Comparison of ENCODE assay signal across 10 cellular contexts in the genomic region with DNA sequence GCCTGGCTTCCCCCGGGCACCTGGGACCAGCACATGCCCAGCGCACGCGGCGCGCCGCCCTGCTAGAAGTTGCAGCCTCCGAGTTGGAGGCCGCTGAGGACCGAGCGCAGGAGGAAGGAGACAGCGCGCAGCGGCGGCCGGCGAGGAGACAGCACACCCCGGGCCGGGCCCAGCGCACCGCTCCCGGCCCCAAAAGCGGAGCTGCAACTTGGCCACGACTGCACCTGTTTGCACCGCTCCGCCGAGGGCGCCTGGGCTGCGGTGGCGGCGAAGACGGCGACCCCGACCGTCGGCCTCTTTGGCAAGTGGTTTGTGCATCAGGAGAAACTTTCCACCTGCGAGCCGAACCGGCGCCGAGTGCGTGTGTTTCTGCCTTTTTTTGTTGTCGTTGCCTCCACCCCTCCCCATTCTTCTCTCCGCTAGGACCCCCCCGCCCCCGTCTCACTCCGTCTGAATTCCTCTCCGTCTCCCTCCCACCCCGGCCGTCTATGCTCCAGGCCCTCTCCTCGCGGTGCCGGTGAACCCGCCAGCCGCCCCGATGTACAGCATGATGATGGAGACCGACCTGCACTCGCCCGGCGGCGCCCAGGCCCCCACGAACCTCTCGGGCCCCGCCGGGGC. TPM values are rescaled to one million over a fixed set of nuclear protein-coding genes. Genes with fewer than 3 reads are reported as not detected.
A peak's percentile ranks its signal among the peaks of the same experiment; 100 is the strongest.
DNase-seq lines count a peak whose midpoint lies in the region; ATAC-seq and TF ChIP-seq lines count a peak whose summit lies in the region.
"Had no signal": no experiment of that assay in that cellular context is flagged by ENCODE, and none has a peak within 500 bp of the region (broad histone marks: within the 10 kb centered on the region; RNA-seq: fewer than 3 reads in every experiment).

A gene (plus strand): TSS at position 29 of the 621 bp plus-strand sequence. CDS start 510 bp downstream, at position 539.

- no peaks in the 10 kb centered on the region for H3K36me3 ChIP-seq in gastrocnemius medialis
- no peaks in the 10 kb centered on the region for H3K36me3 ChIP-seq in brain microvascular endothelial cell (replicated peaks)

- WGBS in right cardiac atrium = 3% methylated on average over 65 of the region's 65 CpGs

- in situ Hi-C loops in gastrocnemius medialis (cut with MboI; ENCODE audit: low sequenced_read_pairs in 4 of 4) (no loop called here), brain microvascular endothelial cell (cut with HindIII; ENCODE audit: low pct_ligation_motif_present, low sequenced_read_pairs) (no loop called here)

- DNase-seq in NCI-H2029 (lab: John Stamatoyannopoulos, UW) (peak; percentile 39), NCI-H2029 treated with DMSO at 0.1 percent for 48 hours (lab: John Stamatoyannopoulos, UW) (no peak), NCI-H2171 treated with DMSO at 0.1 percent for 48 hours (lab: John Stamatoyannopoulos, UW) (peak; percentile 21), right cardiac atrium (peak in 1 of 3 donors; percentile 37), gastrocnemius medialis (no peak), brain microvascular endothelial cell (no peak), KG1 (lab: John Stamatoyannopoulos, UW) (no peak)
- DNase-seq: Karpas-422 had no signal

- TF ChIP-seq POLR2A in gastrocnemius medialis (IDR thresholded peaks at IDR 0.05) = no peak

- H3K4me1 ChIP-seq in right cardiac atrium (ENCODE audit: control insufficient read depth, insufficient read depth, low read length) (no peaks in the 10 kb centered on the region), gastrocnemius medialis (no peaks in the 10 kb centered on the region)

- H3K4me3 ChIP-seq in right cardiac atrium (ENCODE audit: low read length) = peak within 1 kb of the TSS; percentile 50
- H3K4me3 ChIP-seq in gastrocnemius medialis = peak within 1 kb of the TSS in 3 of 4 donors; percentile 33 to 40 (median 38)
- H3K4me3 ChIP-seq in brain microvascular endothelial cell (ENCODE audit: low read depth, low read length) = no peak within 1 kb of the TSS

- H3K27me3 ChIP-seq in right cardiac atrium (ENCODE audit: control insufficient read depth, insufficient read depth) (peaks cover 4% of the 10 kb centered on the region), gastrocnemius medialis (peaks cover 66 to 82% (median 74%) of the 10 kb centered on the region in 3 donors), brain microvascular endothelial cell (replicated peaks) (peaks cover 75% of the 10 kb centered on the region)

- H3K9me3 ChIP-seq in right cardiac atrium (ENCODE audit: control insufficient read depth, low read length) (no peaks in the 10 kb centered on the region), gastrocnemius medialis (no peaks in the 10 kb centered on the region)

- H3K27ac ChIP-seq in right cardiac atrium (ENCODE audit: low read length) (no peak within 1 kb of the TSS), gastrocnemius medialis (no peak within 1 kb of the TSS), brain microvascular endothelial cell (no peak within 1 kb of the TSS)
- H3K27ac ChIP-seq: RWPE1 had no signal

- no peak for TF ChIP-seq CTCF in gastrocnemius medialis (IDR thresholded peaks at IDR 0.05 in 4 of 5, conservative IDR thresholded peaks at IDR 0.05 in 1 of 5)
- no peak for TF ChIP-seq CTCF in brain microvascular endothelial cell (IDR thresholded peaks at IDR 0.05; ENCODE audit: low read depth, low read length, missing control alignments)

- ATAC-seq in right cardiac atrium = no peak
- no peak for ATAC-seq in gastrocnemius medialis
- no peak for ATAC-seq in GM21447 (IDR thresholded peaks at IDR 0.05; ENCODE audit: unreplicated experiment)

- intact Hi-C loops in right cardiac atrium (cut with DNase I) (no loop called here), gastrocnemius medialis (cut with DNase I; ENCODE audit: low total_unique reads) (no loop called here)

RNA-seq across cellular contexts. Expression of the gene that starts here (rescaled TPM):
- total RNA-seq in right cardiac atrium (not detected), gastrocnemius medialis (not detected)
- not detected for polyA plus RNA-seq in right cardiac atrium

Comparison
In these comparisons a context has a peak if more than half of its experiments do, and no peak if none do; other contexts are left out.
1. DNase-seq: peak in NCI-H2029 (single experiment) and NCI-H2171 treated with DMSO at 0.1 percent for 48 hours (single experiment); none in NCI-H2029 treated with DMSO at 0.1 percent for 48 hours (single experiment), gastrocnemius medialis (0 of 2), brain microvascular endothelial cell (single experiment) and KG1 (single experiment).